ENCODE assay signal across 8 cellular contexts in genomic region chr15:89358435-89358754, GRCh38. TPM values are rescaled to one million over a fixed set of nuclear protein-coding genes. Genes with fewer than 3 reads are reported as not detected.
DNase-seq lines count a peak whose midpoint lies in the region; ATAC-seq and TF ChIP-seq lines count a peak whose summit lies in the region.

No MANE protein-coding gene starts in this region.

- H3K36me3 ChIP-seq in ectodermal cell (ENCODE audit: control insufficient read depth, insufficient read depth, low read length), result no peaks in the 10 kb centered on the region
- no peaks in the 10 kb centered on the region for H3K36me3 ChIP-seq in left lung

- no peak overlapping the region for H3K27ac Mint-ChIP-seq in activated naive CD4-positive, alpha-beta T cell treated with anti-CD3 and anti-CD28 coated beads for 36 hours

- DNase-seq in LNCaP clone FGC (ENCODE audit: low read depth), result no peak
- no peak for DNase-seq in skeletal muscle cell (ENCODE audit: low read depth)
- no peak for DNase-seq in germinal center (ENCODE audit: low spot score)
- no peak for DNase-seq in left lung
- DNase-seq in activated naive CD4-positive, alpha-beta T cell treated with anti-CD3 and anti-CD28 coated beads for 36 hours, result no peak

- H3K36me3 Mint-ChIP-seq in activated naive CD4-positive, alpha-beta T cell treated with anti-CD3 and anti-CD28 coated beads for 36 hours (ENCODE audit: low read depth), result no peaks in the 10 kb centered on the region

- no peak overlapping the region for H3K27ac ChIP-seq in ectodermal cell (ENCODE audit: insufficient read depth, low read depth, low read length, poor library complexity, severe bottlenecking)
- no peak overlapping the region for H3K27ac ChIP-seq in left lung

- H3K27me3 ChIP-seq in ectodermal cell (ENCODE audit: control insufficient read depth, insufficient read depth, low read length, poor library complexity, severe bottlenecking) (peaks cover 99% of the 10 kb centered on the region), left lung (peaks cover 70 to 100% of the 10 kb centered on the region in 2 donors)

- TF ChIP-seq CTCF in LNCaP clone FGC (IDR thresholded peaks at IDR 0.05; ENCODE audit: control insufficient read depth, extremely low read depth, insufficient read depth) (no peak), left lung (IDR thresholded peaks at IDR 0.05) (no peak)

- intact Hi-C loops in left lung (cut with DNase I), result loop anchor here in 1 of 2 donors (5.0 kb wide), 1 partner anchor 69 kb away; no protein-coding TSS in a partner anchor
- intact Hi-C loops in activated naive CD4-positive, alpha-beta T cell treated with anti-CD3 and anti-CD28 coated beads for 36 hours (cut with micrococcal nuclease), result loop anchor here (1.0 kb wide), 4 partner anchors 42 to 115 kb away; no protein-coding TSS in a partner anchor

- peak; percentile 7 for ATAC-seq in GM19372 (IDR thresholded peaks at IDR 0.05; ENCODE audit: low read depth, unreplicated experiment)
- no peak for ATAC-seq in GM18498 (IDR thresholded peaks at IDR 0.05; ENCODE audit: unreplicated experiment)
- ATAC-seq in left lung, result no peak

- H3K9me3 Mint-ChIP-seq in activated naive CD4-positive, alpha-beta T cell treated with anti-CD3 and anti-CD28 coated beads for 36 hours, result no peaks in the 10 kb centered on the region

- H3K4me1 Mint-ChIP-seq in activated naive CD4-positive, alpha-beta T cell treated with anti-CD3 and anti-CD28 coated beads for 36 hours (ENCODE audit: low read depth), result peaks cover 14% of the 10 kb centered on the region

- H3K4me1 ChIP-seq in ectodermal cell (ENCODE audit: control insufficient read depth, insufficient read depth, low read length) (no peaks in the 10 kb centered on the region), left lung (peaks cover 6 to 30% of the 10 kb centered on the region in 2 donors)

- 12 to 14% methylated on average over 16 of the region's 16 CpGs for WGBS in ectodermal cell, 2 experiments

- H3K9me3 ChIP-seq in ectodermal cell (ENCODE audit: control insufficient read depth, low read length), result no peaks in the 10 kb centered on the region
- H3K9me3 ChIP-seq in left lung, result no peaks in the 10 kb centered on the region

- CTCF ChIA-PET in activated naive CD4-positive, alpha-beta T cell treated with anti-CD3 and anti-CD28 coated beads for 36 hours (lab: Charles Lee), result interaction anchor here (0.5 to 5.7 kb wide), 36 partner anchors 10 to 836 kb away, joined by 3 to 78 read pairs (median 6); no protein-coding TSS in a partner anchor

- H3K4me3 ChIP-seq in LNCaP clone FGC (ENCODE audit: low read depth, low read length) (peak overlapping the region; percentile 47), ectodermal cell (ENCODE audit: insufficient read depth, low read depth, low read length) (peak overlapping the region; percentile 36), skeletal muscle cell (ENCODE audit: low read depth, low read length) (peak overlapping the region; percentile 48), left lung (peak overlapping the region in 1 of 2 donors; percentile 41)

- H3K27me3 Mint-ChIP-seq in activated naive CD4-positive, alpha-beta T cell treated with anti-CD3 and anti-CD28 coated beads for 36 hours (ENCODE audit: low read depth), result peaks cover 79% of the 10 kb centered on the region

- H3K4me3 Mint-ChIP-seq in activated naive CD4-positive, alpha-beta T cell treated with anti-CD3 and anti-CD28 coated beads for 36 hours, result no peak overlapping the region

RNA-seq across cellular contexts. Expression of gene POLG, which starts 23.8 kb away (rescaled TPM):
- polyA plus RNA-seq in ectodermal cell (2013, experiment 1 of 4), result 47.3 TPM
- 41.0 TPM for polyA plus RNA-seq in ectodermal cell (2013, experiment 2 of 4)
- 33.2 TPM for polyA plus RNA-seq in ectodermal cell (2013, experiment 3 of 4)
- 33.6 TPM for polyA plus RNA-seq in ectodermal cell (2013, experiment 4 of 4)
- 10 to 100 TPM; 53.3 to 71.5 TPM for total RNA-seq in left lung
- total RNA-seq in activated naive CD4-positive, alpha-beta T cell treated with anti-CD3 and anti-CD28 coated beads for 36 hours, result 10 to 100 TPM; 93.0 to 96.5 TPM
